Comparison of ENCODE assay signal across 22 cellular contexts in genomic region chr21:40019076-40019475, GRCh38.
"Had no signal": no experiment of that assay in that cellular context is flagged by ENCODE, and none has a peak within 500 bp of the region (broad histone marks: within the 10 kb centered on the region; RNA-seq: fewer than 3 reads in every experiment).

No MANE protein-coding gene starts in this region.

- H3K36me3 ChIP-seq: ascending aorta had no signal

- DNase-seq: activated CD4-positive, alpha-beta T cell treated with anti-CD3 and anti-CD28 coated beads, Interleukin-2, amount 10 ng/mL, durations not matched to agents 24 days and 14 days; activated CD4-positive, alpha-beta T cell treated with anti-CD3 and anti-CD28 coated beads, Interleukin-2, amount 50 U/mL, for 48 hours; activated CD4-positive, CD25-positive, alpha-beta regulatory T cell treated with anti-CD3 and anti-CD28 coated beads, Interleukin-2, amount 50 U/mL, for 72 hours; activated CD8-positive, alpha-beta memory T cell treated with anti-CD3 and anti-CD28 coated beads, Interleukin-2, amount 10 ng/mL, durations not matched to agents 7 days and 5 days; activated effector memory CD4-positive, alpha-beta T cell treated with anti-CD3 and anti-CD28 coated beads, Interleukin-2, amount 50 U/mL, for 16 hours; activated naive CD4-positive, alpha-beta T cell treated with Interleukin-2 at 50 U/mL for 16 hours; activated naive CD8-positive, alpha-beta T cell treated with anti-CD3 and anti-CD28 coated beads, Interleukin-2, amount 50 U/mL, for 24 hours; activated T-cell treated with anti-CD3 and anti-CD28 coated beads, Interleukin-2, amount 50 U/mL, for 24 hours; amniotic stem cell; body of pancreas; IMR-90; KG1; MV-4-11; NCI-H1694 treated with DMSO at 0.1 percent for 48 hours; NCI-H2029 treated with DMSO at 0.1 percent for 48 hours; NCI-H345; NCI-H510A; NCI-H526 treated with DMSO at 0.1 percent for 48 hours; SIG-M5; T-helper 17 cell; T-helper 9 cell had no signal

- H3K27me3 ChIP-seq: ascending aorta, body of pancreas had no signal

- H3K4me3 ChIP-seq: ascending aorta, body of pancreas had no signal

- H3K27ac ChIP-seq: ascending aorta, body of pancreas had no signal
